8 cellular contexts compared by ENCODE assay signal in the genomic region with DNA sequence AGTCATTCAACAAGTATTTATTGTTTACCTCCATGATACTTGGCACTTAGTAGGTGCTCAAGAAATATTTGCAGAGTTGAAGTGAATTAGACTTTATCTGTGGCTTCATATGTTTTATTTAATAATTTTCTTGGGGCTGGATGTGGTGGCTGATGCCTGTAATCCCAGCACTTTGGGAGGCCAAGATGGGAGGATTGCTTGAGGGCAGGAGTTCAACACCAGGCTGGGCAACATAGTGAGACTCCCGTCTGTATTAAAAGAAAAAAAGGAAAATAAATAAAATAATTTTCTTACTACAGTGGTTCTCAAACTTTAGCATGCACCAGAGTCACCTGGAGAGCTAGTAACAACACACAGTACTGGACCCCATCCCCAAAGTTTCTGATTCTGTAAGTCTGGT. TPM values are rescaled to one million over a fixed set of nuclear protein-coding genes. Genes with fewer than 3 reads are reported as not detected.
DNase-seq lines count a peak whose midpoint lies in the region; ATAC-seq and TF ChIP-seq lines count a peak whose summit lies in the region.

No MANE protein-coding gene starts in this region.

- TF ChIP-seq EP300 in esophagus muscularis mucosa (IDR thresholded peaks at IDR 0.05) = no peak

- H3K9me3 ChIP-seq in SK-N-MC (ENCODE audit: low read depth, low read length) (no peaks in the 10 kb centered on the region), esophagus muscularis mucosa (no peaks in the 10 kb centered on the region), psoas muscle (no peaks in the 10 kb centered on the region)

- no peak for TF ChIP-seq CTCF in GM06990 (IDR thresholded peaks at IDR 0.05; ENCODE audit: insufficient read depth, low read length, poor library complexity, severe bottlenecking)
- no peak for TF ChIP-seq CTCF in esophagus muscularis mucosa (IDR thresholded peaks at IDR 0.05)
- TF ChIP-seq CTCF in psoas muscle (IDR thresholded peaks at IDR 0.05) = no peak

- no peak for TF ChIP-seq POLR2A in esophagus muscularis mucosa (IDR thresholded peaks at IDR 0.05; ENCODE audit: low read depth)

- ATAC-seq in psoas muscle = no peak

- H3K4me3 ChIP-seq in GM06990 (replicated peaks; ENCODE audit: low read depth, low read length) = peak overlapping the region; percentile 83
- H3K4me3 ChIP-seq in SK-N-MC = peak overlapping the region; percentile 94
- peak overlapping the region; percentile 88 to 97 (median 92) for H3K4me3 ChIP-seq in esophagus muscularis mucosa
- peak overlapping the region; percentile 79 for H3K4me3 ChIP-seq in psoas muscle

- WGBS in esophagus muscularis mucosa = 96% methylated on average over 1 of the region's 1 CpG
- 78 to 88% (median 81%) methylated on average over 1 of the region's 1 CpG for WGBS in psoas muscle, 3 donors

- no peaks in the 10 kb centered on the region for H3K36me3 ChIP-seq in GM06990 (ENCODE audit: control insufficient read depth, insufficient read depth, low read length)
- no peaks in the 10 kb centered on the region for H3K36me3 ChIP-seq in SK-N-MC (ENCODE audit: insufficient read depth, low read length)
- H3K36me3 ChIP-seq in esophagus muscularis mucosa = no peaks in the 10 kb centered on the region
- no peaks in the 10 kb centered on the region for H3K36me3 ChIP-seq in psoas muscle (ENCODE audit: insufficient read depth in 1 of 2, low read depth in 1 of 2)

- DNase-seq in GM06990 (ENCODE audit: extremely low read depth, insufficient read length) = no peak
- DNase-seq in SK-N-MC (ENCODE audit: low read depth, low spot score) = no peak
- no peak for DNase-seq in esophagus muscularis mucosa (ENCODE audit: extremely low spot score)
- no peak for DNase-seq in psoas muscle
- DNase-seq in NCI-H2227 (lab: John Stamatoyannopoulos, UW; ENCODE audit: unreplicated experiment) = no peak
- no peak for DNase-seq in hepatic stellate cell (ENCODE audit: low spot score)
- no peak for DNase-seq in NCI-H345 (lab: John Stamatoyannopoulos, UW)
- DNase-seq in Kasumi-1 (lab: John Stamatoyannopoulos, UW) = no peak

- no peak overlapping the region for H3K9ac ChIP-seq in SK-N-MC (ENCODE audit: insufficient read length)

- no peaks in the 10 kb centered on the region for H3K27me3 ChIP-seq in GM06990 (replicated peaks; ENCODE audit: control insufficient read depth, insufficient read depth, low read length)
- H3K27me3 ChIP-seq in esophagus muscularis mucosa = no peaks in the 10 kb centered on the region
- no peaks in the 10 kb centered on the region for H3K27me3 ChIP-seq in psoas muscle (ENCODE audit: insufficient read depth in 3 of 3, low read length in 2 of 3)

- intact Hi-C loops in esophagus muscularis mucosa (cut with DNase I) = loop anchor here (2.0 kb wide), 1 partner anchor 40 kb away; a partner anchor contains a TSS
- intact Hi-C loops in psoas muscle (cut with DNase I) = no loop called here

- peaks cover 5 to 14% (median 12%) of the 10 kb centered on the region in 4 donors for H3K4me1 ChIP-seq in esophagus muscularis mucosa
- peaks cover 4% of the 10 kb centered on the region for H3K4me1 ChIP-seq in psoas muscle

- H3K27ac ChIP-seq in SK-N-MC = no peak overlapping the region
- H3K27ac ChIP-seq in esophagus muscularis mucosa (replicated peaks in 1 of 4) = peak overlapping the region; percentile 91 to 93 (median 92)
- peak overlapping the region; percentile 97 for H3K27ac ChIP-seq in psoas muscle

RNA-seq across cellular contexts. Expression of a gene that starts 0.9 kb away (rescaled TPM):
- 1 to 10 TPM; 5.0 to 7.2 (median 5.7) TPM for total RNA-seq in esophagus muscularis mucosa
- total RNA-seq in psoas muscle = 1 to 10 TPM; 3.8 to 6.6 (median 5.4) TPM
- 1 to 10 TPM; 7.2 to 9.1 (median 8.9) TPM for polyA plus RNA-seq in psoas muscle

RNA-seq across cellular contexts. Expression of a gene that starts 39.9 kb away (rescaled TPM):
- total RNA-seq in esophagus muscularis mucosa (10 to 100 TPM; 39.9 to 57.4 (median 51.0) TPM), psoas muscle (10 to 100 TPM; 50.4 to 95.0 (median 66.4) TPM)
- polyA plus RNA-seq in psoas muscle = 10 to 100 TPM; 49.2 to 83.7 (median 60.3) TPM
